In the genomic region with DNA sequence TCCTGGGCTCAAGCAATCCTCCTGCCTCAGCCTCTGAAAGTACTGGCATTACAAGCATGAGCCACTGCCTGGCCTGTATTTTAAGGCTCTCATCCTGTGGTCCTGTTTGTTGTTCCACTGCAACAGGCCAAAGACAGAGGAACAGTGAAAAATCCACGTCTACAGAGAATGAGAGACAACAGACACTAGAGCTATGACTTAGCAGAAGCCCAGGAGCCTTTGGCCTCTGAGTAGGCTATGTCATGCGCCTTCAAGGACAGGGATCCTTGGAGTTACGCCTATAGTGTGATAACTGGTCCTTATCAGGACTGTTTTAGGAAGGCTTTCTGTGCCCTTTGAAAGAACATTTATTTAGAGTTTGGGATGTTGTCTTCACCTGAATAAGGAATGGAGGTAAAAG, we compare ENCODE assay signal across 19 cellular contexts. TPM values are rescaled to one million over a fixed set of nuclear protein-coding genes. Genes with fewer than 3 reads are reported as not detected.
DNase-seq lines count a peak whose midpoint lies in the region; ATAC-seq, FAIRE-seq and TF ChIP-seq lines count a peak whose summit lies in the region.
"Had no signal": no experiment of that assay in that cellular context is flagged by ENCODE, and none has a peak within 500 bp of the region (broad histone marks: within the 10 kb centered on the region; RNA-seq: fewer than 3 reads in every experiment).

No MANE protein-coding gene starts in this region.

- WGBS in GM12878 (ENCODE audit: insufficient coverage, insufficient replicate concordance, low lambda C conversion rate, missing lambda C conversion rate): 100% methylated on average over 3 of the region's 3 CpGs

- H4K20me1 ChIP-seq in GM12878 (ENCODE audit: control insufficient read depth, insufficient read depth): no peaks in the 10 kb centered on the region
- H4K20me1 ChIP-seq in PC-9 (ENCODE audit: insufficient read depth): no peaks in the 10 kb centered on the region

- intact Hi-C loops in GM12878 (cut with micrococcal nuclease; ENCODE audit: unreplicated experiment) (no loop called here), PC-9 (cut with micrococcal nuclease; ENCODE audit: unreplicated experiment) (no loop called here)

- POLR2A ChIA-PET in GM12878 (lab: Charles Lee) (interaction anchor here (1.7 kb wide), 1 partner anchor 10 kb away, joined by 4 read pairs; a partner anchor contains a TSS), PC-9 (lab: Charles Lee; ENCODE audit: unreplicated experiment) (no interaction called here)

- H2AFZ ChIP-seq in GM12878 (ENCODE audit: control insufficient read depth, low read depth, low read length) (no peak overlapping the region), PC-9 (no peak overlapping the region)
- H2AFZ ChIP-seq: GM23338 had no signal

- ATAC-seq in GM12878: no peak; the same call in 2 of the 3 replicates
- ATAC-seq: GM23338, HCT116 had no signal

- peak in 39 of 76 experiments; percentile 1 to 59 (median 15) for DNase-seq in HUDEP-2 (lab: John Stamatoyannopoulos, UW; ENCODE audit: unreplicated experiment in 76 of 76)
- no peak for DNase-seq in GM12878 (ENCODE audit: low read depth, low spot score)
- DNase-seq in inferior parietal cortex (ENCODE audit: extremely low spot score): peak; percentile 16
- DNase-seq in PC-9: no peak
- no peak for DNase-seq in C1 segment of cervical spinal cord (lab: John Stamatoyannopoulos, UW)
- no peak for DNase-seq in A172 (ENCODE audit: low spot score)
- DNase-seq: 8988T; CD4-positive, CD25-positive, alpha-beta regulatory T cell; CD8-positive, alpha-beta memory T cell; DMS 273 treated with DMSO at 0.1 percent for 48 hours; DMS79; EL; GDM1; H9 had no signal

- SMC1A ChIA-PET in GM12878 (lab: Charles Lee; ENCODE audit: uncharacterized antibody, unreplicated experiment): interaction anchor here (0.8 to 2.5 kb wide), 4 partner anchors 10 to 368 kb away, joined by 3 to 6 read pairs (median 4); a partner anchor contains a TSS

- CTCF ChIA-PET in GM12878 (lab: Yijun Ruan, JAX) (interaction anchor here (1.0 kb wide), 1 partner anchor 14 kb away, joined by 3 read pairs; no protein-coding TSS in a partner anchor), PC-9 (lab: Charles Lee) (no interaction called here)

- no peak overlapping the region for H3K9ac ChIP-seq in GM12878 (ENCODE audit: control insufficient read depth, insufficient read depth, low read length)

- peak; percentile 64 for FAIRE-seq in GM12878 (lab: Jason Lieb, UNC)
- FAIRE-seq: D721Med, GM12891 had no signal

- in situ Hi-C loops in GM12878 (cut with MboI): no loop called here

- H3K79me2 ChIP-seq in GM12878 (ENCODE audit: control insufficient read depth, insufficient read depth, low read length): peaks cover 7% of the 10 kb centered on the region
- H3K79me2 ChIP-seq in PC-9 (ENCODE audit: low read depth): peaks cover 5% of the 10 kb centered on the region; the same call in 1 of the 2 replicates

- H3K4me3 ChIP-seq in GM12878 (no peak overlapping the region), PC-9 (no peak overlapping the region)
- H3K4me3 ChIP-seq: GM23338 had no signal

- H3K4me1 ChIP-seq in GM12878 (ENCODE audit: control insufficient read depth, insufficient read depth, low read length) (peaks cover 5% of the 10 kb centered on the region; the same call in 1 of the 2 replicates), PC-9 (replicated peaks; ENCODE audit: insufficient read depth) (no peaks in the 10 kb centered on the region)

- H3K36me3 ChIP-seq in GM12878 (ENCODE audit: control insufficient read depth in 2 of 2, insufficient read depth in 2 of 2, low read length in 1 of 2) (peaks cover 1 to 9% of the 10 kb centered on the region in 2 experiments; a peak in 2 of 4 replicates), PC-9 (ENCODE audit: low read depth) (peaks cover 8% of the 10 kb centered on the region)

- no peak for TF ChIP-seq RAD21 in GM12878 (IDR thresholded peaks at IDR 0.05; ENCODE audit: insufficient read depth, low read depth, low read length)

- no peak for TF ChIP-seq CTCF in GM12878 (IDR thresholded peaks at IDR 0.05 in 2 of 3, conservative IDR thresholded peaks at IDR 0.05 in 1 of 3; ENCODE audit: control insufficient read depth in 2 of 3, extremely low read depth in 1 of 3, insufficient read depth in 1 of 3, low read depth in 3 of 3, low read length in 3 of 3)
- TF ChIP-seq CTCF in PC-9 (conservative IDR thresholded peaks at IDR 0.05): no peak

- no peaks in the 10 kb centered on the region for H3F3A ChIP-seq in PC-9 (ENCODE audit: insufficient read depth, low read depth)

- no peak for TF ChIP-seq EP300 in GM12878 (IDR thresholded peaks at IDR 0.05; ENCODE audit: borderline replicate concordance in 1 of 2, control insufficient read depth in 1 of 2, low read depth in 2 of 2, low read length in 2 of 2)

- TF ChIP-seq POLR2A in GM12878 (IDR thresholded peaks at IDR 0.05; ENCODE audit: low read depth, low read length): no peak

- H3K4me2 ChIP-seq in GM12878 (ENCODE audit: control insufficient read depth, insufficient read depth) (no peak overlapping the region), PC-9 (no peak overlapping the region)
- H3K4me2 ChIP-seq: GM23338 had no signal

- H3K9me3 ChIP-seq in GM12878 (replicated peaks; ENCODE audit: control insufficient read depth, insufficient read depth, low read length) (no peaks in the 10 kb centered on the region; the same call in 2 of the 3 replicates), PC-9 (ENCODE audit: insufficient read depth, low read depth) (no peaks in the 10 kb centered on the region)

- no peaks in the 10 kb centered on the region for H3K9me2 ChIP-seq in PC-9 (ENCODE audit: insufficient read depth)

- RAD21 ChIA-PET in GM12878 (lab: Charles Lee; ENCODE audit: unreplicated experiment): interaction anchor here (1.5 kb wide), 1 partner anchor 37 kb away, joined by 4 read pairs; no protein-coding TSS in a partner anchor

- H3K27ac ChIP-seq in GM12878 (ENCODE audit: control insufficient read depth, insufficient read depth): no peak overlapping the region
- no peak overlapping the region for H3K27ac ChIP-seq in PC-9
- H3K27ac ChIP-seq: C4-2B had no signal

- H3K27me3 ChIP-seq in GM12878 (replicated peaks in 1 of 2; ENCODE audit: control insufficient read depth in 2 of 2, insufficient read depth in 2 of 2, low read length in 1 of 2) (no peaks in the 10 kb centered on the region), PC-9 (ENCODE audit: insufficient read depth, low read depth) (no peaks in the 10 kb centered on the region)

- BruUV-seq in GM12878 (replicated peaks; lab: Mats Ljungman, UMichigan): no TSS peak
- no TSS peak for BruUV-seq in PC-9 (replicated peaks; lab: Mats Ljungman, UMichigan)

TF ChIP-seq in GM12878, 131 proteins besides CTCF, POLR2A, EP300 and RAD21 (continues in another document):
- TF ChIP-seq, protein P1, sequence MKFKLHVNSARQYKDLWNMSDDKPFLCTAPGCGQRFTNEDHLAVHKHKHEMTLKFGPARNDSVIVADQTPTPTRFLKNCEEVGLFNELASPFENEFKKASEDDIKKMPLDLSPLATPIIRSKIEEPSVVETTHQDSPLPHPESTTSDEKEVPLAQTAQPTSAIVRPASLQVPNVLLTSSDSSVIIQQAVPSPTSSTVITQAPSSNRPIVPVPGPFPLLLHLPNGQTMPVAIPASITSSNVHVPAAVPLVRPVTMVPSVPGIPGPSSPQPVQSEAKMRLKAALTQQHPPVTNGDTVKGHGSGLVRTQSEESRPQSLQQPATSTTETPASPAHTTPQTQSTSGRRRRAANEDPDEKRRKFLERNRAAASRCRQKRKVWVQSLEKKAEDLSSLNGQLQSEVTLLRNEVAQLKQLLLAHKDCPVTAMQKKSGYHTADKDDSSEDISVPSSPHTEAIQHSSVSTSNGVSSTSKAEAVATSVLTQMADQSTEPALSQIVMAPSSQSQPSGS (IDR thresholded peaks at IDR 0.05; ENCODE audit: low read length): no peak
- TF ChIP-seq NFXL1 (IDR thresholded peaks at IDR 0.05; ENCODE audit: borderline replicate concordance): no peak
- no peak for TF ChIP-seq POU2F2 (IDR thresholded peaks at IDR 0.05; ENCODE audit: borderline replicate concordance, low read depth, low read length)
- TF ChIP-seq, protein P2, sequence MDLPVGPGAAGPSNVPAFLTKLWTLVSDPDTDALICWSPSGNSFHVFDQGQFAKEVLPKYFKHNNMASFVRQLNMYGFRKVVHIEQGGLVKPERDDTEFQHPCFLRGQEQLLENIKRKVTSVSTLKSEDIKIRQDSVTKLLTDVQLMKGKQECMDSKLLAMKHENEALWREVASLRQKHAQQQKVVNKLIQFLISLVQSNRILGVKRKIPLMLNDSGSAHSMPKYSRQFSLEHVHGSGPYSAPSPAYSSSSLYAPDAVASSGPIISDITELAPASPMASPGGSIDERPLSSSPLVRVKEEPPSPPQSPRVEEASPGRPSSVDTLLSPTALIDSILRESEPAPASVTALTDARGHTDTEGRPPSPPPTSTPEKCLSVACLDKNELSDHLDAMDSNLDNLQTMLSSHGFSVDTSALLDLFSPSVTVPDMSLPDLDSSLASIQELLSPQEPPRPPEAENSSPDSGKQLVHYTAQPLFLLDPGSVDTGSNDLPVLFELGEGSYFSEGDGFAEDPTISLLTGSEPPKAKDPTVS (IDR thresholded peaks at IDR 0.05; ENCODE audit: low read depth, low read length): no peak
- TF ChIP-seq CHD1 (IDR thresholded peaks at IDR 0.05; ENCODE audit: low read depth, low read length): no peak
- no peak for TF ChIP-seq TARDBP (IDR thresholded peaks at IDR 0.05; ENCODE audit: borderline replicate concordance)
- TF ChIP-seq RAD51 (IDR thresholded peaks at IDR 0.05): no peak

RNA-seq across cellular contexts. Expression of a gene that starts 10.5 kb away (rescaled TPM):
- total RNA-seq in GM12878 (2013; cell fraction: nucleolus; rRNA removed): 71.0 and 84.3 TPM in 2 replicates
- 19.4 and 21.4 TPM in 2 replicates for total RNA-seq in GM12878 (2014; rRNA removed)
- 22.1 and 22.9 TPM in 2 replicates for total RNA-seq in GM12878 (2014; rRNA removed; fragmentation: Illumina TruSeq; extraction: Trizol)
- total RNA-seq in GM12878 (2021): 13.1 and 14.4 TPM in 2 replicates
- 9.4 TPM for polyA plus RNA-seq in GM12878 (2011; ENCODE audit: low read depth)
- polyA plus RNA-seq in GM12878 (2011; rRNA removed): 25.6 and 35.4 TPM in 2 replicates
- polyA plus RNA-seq in GM12878 (2011; cell fraction: cytosol; rRNA removed): 12.8 and 14.3 TPM in 2 replicates
- polyA plus RNA-seq in GM12878 (2011; cell fraction: nucleus; rRNA removed): 21.7 and 23.7 TPM in 2 replicates
- polyA plus RNA-seq in GM12878 (2012): 8.6 and 10.2 TPM in 2 replicates
- 23.2 and 25.0 TPM in 2 replicates for polyA plus RNA-seq in GM12878 (2014; fragmentation: Illumina TruSeq; extraction: Trizol)
- 10 to 100 TPM; 16.6 to 24.7 TPM for polyA plus RNA-seq in GM12878 (2014; fragmentation: Nextera tagmentation; extraction: Ambion mirVana)
- polyA plus RNA-seq in GM12878 (2014; rRNA removed): 13.7 and 16.6 TPM in 2 replicates
- polyA plus RNA-seq in GM12878 (2016; fragmentation: Nextera tagmentation; extraction: Ambion mirVana): 10 to 100 TPM; 21.4 to 22.2 TPM
- polyA minus RNA-seq in GM12878 (2011; rRNA and poly(A)+ RNA removed): 13.7 and 22.7 TPM in 2 replicates
- 6.1 and 10.2 TPM in 2 replicates for polyA minus RNA-seq in GM12878 (2011; cell fraction: cytosol; rRNA and poly(A)+ RNA removed)
- 16.0 and 41.7 TPM in 2 replicates for polyA minus RNA-seq in GM12878 (2011; cell fraction: nucleus; rRNA and poly(A)+ RNA removed)
- total RNA-seq in PC-9 (2021): 11.2 and 13.1 TPM in 2 replicates
- total RNA-seq in A172 (2014; rRNA removed; shearing (Covaris generic)): 40.1 and 44.4 TPM in 2 replicates

Comparison
In these comparisons a context has a peak if more than half of its experiments do, and no peak if none do; other contexts are left out.
1. DNase-seq: peak in HUDEP-2 (39 of 76) and inferior parietal cortex (single experiment); none in GM12878 (single experiment), PC-9 (0 of 2), C1 segment of cervical spinal cord (0 of 14) and A172 (single experiment).